In the genomic region with DNA sequence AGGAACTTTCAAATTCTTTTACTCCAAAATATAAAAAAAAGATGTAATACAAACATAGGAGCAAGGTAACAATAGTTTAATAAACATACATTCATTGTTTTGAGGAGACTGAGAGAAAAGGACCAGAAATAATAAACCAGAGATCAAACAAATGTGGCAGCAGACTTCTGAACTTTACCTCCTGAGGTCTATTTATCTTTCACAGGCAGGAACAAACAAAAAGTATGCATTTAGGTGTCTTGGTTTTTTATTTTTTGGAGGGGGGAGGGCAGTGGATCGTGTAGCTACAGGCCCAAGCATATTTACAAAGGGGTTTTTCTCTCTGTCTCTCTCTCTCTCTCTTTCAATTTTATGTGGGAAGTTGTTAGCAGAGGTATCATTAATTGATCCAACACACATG, we compare ENCODE assay signal across 19 cellular contexts. TPM values are rescaled to one million over a fixed set of nuclear protein-coding genes. Genes with fewer than 3 reads are reported as not detected.
DNase-seq lines count a peak whose midpoint lies in the region; ATAC-seq and TF ChIP-seq lines count a peak whose summit lies in the region.
"Had no signal": no experiment of that assay in that cellular context is flagged by ENCODE, and none has a peak within 500 bp of the region (broad histone marks: within the 10 kb centered on the region; RNA-seq: fewer than 3 reads in every experiment).

No MANE protein-coding gene starts in this region.

- POLR2A ChIA-PET in WTC11 (lab: Charles Lee) = interaction anchor here (0.6 kb wide), 1 partner anchor 281 kb away, joined by 3 read pairs; no protein-coding TSS in a partner anchor

- H3K27me3 ChIP-seq in skeletal muscle satellite cell (ENCODE audit: control insufficient read depth, insufficient read depth, low read length) = no peaks in the 10 kb centered on the region
- no peaks in the 10 kb centered on the region for H3K27me3 ChIP-seq in thyroid gland
- H3K27me3 ChIP-seq: ascending aorta, pancreas, upper lobe of left lung had no signal

- DNase-seq in NCI-H345 treated with DMSO at 0.1 percent for 48 hours (lab: John Stamatoyannopoulos, UW; ENCODE audit: unreplicated experiment) (peak; percentile 17), NCI-H345 (lab: John Stamatoyannopoulos, UW) (no peak), WTC11 (ENCODE audit: low spot score) (no peak), immature natural killer cell (no peak), A172 (ENCODE audit: low spot score) (no peak), thyroid gland (no peak)
- DNase-seq: activated CD4-positive, alpha-beta T cell treated with anti-CD3 and anti-CD28 coated beads for 1 hour; activated gamma-delta T cell treated with Interleukin-2 at 50 U/mL for 16 hours; head of caudate nucleus; KG1; kidney; NCI-H446 treated with DMSO at 0.1 percent for 48 hours; pancreas; upper lobe of left lung had no signal

- no peak overlapping the region for H3K27ac ChIP-seq in thyroid gland
- H3K27ac ChIP-seq: ascending aorta, coronary artery, HL-60, pancreas, upper lobe of left lung had no signal

- H3K36me3 Mint-ChIP-seq in WTC11 (peaks cover 21% of the 10 kb centered on the region), immature natural killer cell (peaks cover 0 to 7% (median 3%) of the 10 kb centered on the region in 3 donors)

- H3K27me3 Mint-ChIP-seq in WTC11 (ENCODE audit: low read depth) (no peaks in the 10 kb centered on the region), immature natural killer cell (ENCODE audit: low read depth in 3 of 3) (peaks cover 0 to 7% (median 2%) of the 10 kb centered on the region in 3 donors)

- peak overlapping the region; percentile 80 for H3K27ac Mint-ChIP-seq in WTC11
- H3K27ac Mint-ChIP-seq in immature natural killer cell = peak overlapping the region in 4 of 6 donors; percentile 3 to 53 (median 30)

- H3K4me1 Mint-ChIP-seq in WTC11 (peaks cover 35% of the 10 kb centered on the region), immature natural killer cell (peaks cover 39 to 68% of the 10 kb centered on the region in 2 donors)

- H3K36me3 ChIP-seq in skeletal muscle satellite cell (ENCODE audit: insufficient read depth, low read length) = peaks cover 20% of the 10 kb centered on the region
- peaks cover 0 to 9% of the 10 kb centered on the region in 2 donors for H3K36me3 ChIP-seq in thyroid gland
- H3K36me3 ChIP-seq: ascending aorta, pancreas had no signal

- intact Hi-C loops in thyroid gland (cut with DNase I) = no loop called here

- H3K4me3 ChIP-seq in skeletal muscle satellite cell (ENCODE audit: low read length) = no peak overlapping the region
- no peak overlapping the region for H3K4me3 ChIP-seq in thyroid gland (replicated peaks in 1 of 3)
- H3K4me3 ChIP-seq: ascending aorta, coronary artery, pancreas, upper lobe of left lung had no signal

- WGBS in thyroid gland, 2 donors = 27 to 37% methylated on average over 1 of the region's 1 CpG

- TF ChIP-seq CTCF in WTC11 (IDR thresholded peaks at IDR 0.05) (no peak), thyroid gland (IDR thresholded peaks at IDR 0.05) (no peak)

- H3K4me2 ChIP-seq in skeletal muscle satellite cell (ENCODE audit: low read length) = peak overlapping the region; percentile 2

- ATAC-seq in WTC11 (no peak), HG03097 (IDR thresholded peaks at IDR 0.05; ENCODE audit: low FRiP score, unreplicated experiment) (no peak)
- ATAC-seq: pancreas had no signal

- H3K9me3 Mint-ChIP-seq in WTC11 (no peaks in the 10 kb centered on the region), immature natural killer cell (no peaks in the 10 kb centered on the region)

- H3K9ac ChIP-seq in skeletal muscle satellite cell (ENCODE audit: low read depth, low read length) = no peak overlapping the region

- no peaks in the 10 kb centered on the region for H3K9me3 ChIP-seq in skeletal muscle satellite cell (replicated peaks; ENCODE audit: low read length)
- no peaks in the 10 kb centered on the region for H3K9me3 ChIP-seq in thyroid gland
- H3K9me3 ChIP-seq: ascending aorta, pancreas, upper lobe of left lung had no signal

- H3K4me1 ChIP-seq in skeletal muscle satellite cell (ENCODE audit: control insufficient read depth, insufficient read depth, low read length) (peaks cover 22% of the 10 kb centered on the region), thyroid gland (peaks cover 18% of the 10 kb centered on the region in 2 donors)

- no peak for TF ChIP-seq POLR2A in thyroid gland (IDR thresholded peaks at IDR 0.05)

- CTCF ChIA-PET in WTC11 (lab: Charles Lee) = interaction anchor here (1.0 to 2.1 kb wide), 2 partner anchors 33 to 53 kb away, joined by 4 to 11 read pairs; no protein-coding TSS in a partner anchor

- H3K4me3 Mint-ChIP-seq in WTC11 (no peak overlapping the region), immature natural killer cell (no peak overlapping the region)

TF ChIP-seq in WTC11, 78 proteins besides CTCF, POLR2A, EP300 and RAD21:
- TF ChIP-seq ZNF138 (CRISPR knock-in tag; conservative IDR thresholded peaks at IDR 0.05) (no peak), ZNF416 (CRISPR knock-in tag; IDR thresholded peaks at IDR 0.05) (no peak)
- TF ChIP-seq, protein P1, sequence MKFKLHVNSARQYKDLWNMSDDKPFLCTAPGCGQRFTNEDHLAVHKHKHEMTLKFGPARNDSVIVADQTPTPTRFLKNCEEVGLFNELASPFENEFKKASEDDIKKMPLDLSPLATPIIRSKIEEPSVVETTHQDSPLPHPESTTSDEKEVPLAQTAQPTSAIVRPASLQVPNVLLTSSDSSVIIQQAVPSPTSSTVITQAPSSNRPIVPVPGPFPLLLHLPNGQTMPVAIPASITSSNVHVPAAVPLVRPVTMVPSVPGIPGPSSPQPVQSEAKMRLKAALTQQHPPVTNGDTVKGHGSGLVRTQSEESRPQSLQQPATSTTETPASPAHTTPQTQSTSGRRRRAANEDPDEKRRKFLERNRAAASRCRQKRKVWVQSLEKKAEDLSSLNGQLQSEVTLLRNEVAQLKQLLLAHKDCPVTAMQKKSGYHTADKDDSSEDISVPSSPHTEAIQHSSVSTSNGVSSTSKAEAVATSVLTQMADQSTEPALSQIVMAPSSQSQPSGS (CRISPR knock-in tag; IDR thresholded peaks at IDR 0.05; ENCODE audit: borderline replicate concordance, low read depth) = no peak
- TF ChIP-seq, protein P2, sequence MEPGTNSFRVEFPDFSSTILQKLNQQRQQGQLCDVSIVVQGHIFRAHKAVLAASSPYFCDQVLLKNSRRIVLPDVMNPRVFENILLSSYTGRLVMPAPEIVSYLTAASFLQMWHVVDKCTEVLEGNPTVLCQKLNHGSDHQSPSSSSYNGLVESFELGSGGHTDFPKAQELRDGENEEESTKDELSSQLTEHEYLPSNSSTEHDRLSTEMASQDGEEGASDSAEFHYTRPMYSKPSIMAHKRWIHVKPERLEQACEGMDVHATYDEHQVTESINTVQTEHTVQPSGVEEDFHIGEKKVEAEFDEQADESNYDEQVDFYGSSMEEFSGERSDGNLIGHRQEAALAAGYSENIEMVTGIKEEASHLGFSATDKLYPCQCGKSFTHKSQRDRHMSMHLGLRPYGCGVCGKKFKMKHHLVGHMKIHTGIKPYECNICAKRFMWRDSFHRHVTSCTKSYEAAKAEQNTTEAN (CRISPR knock-in tag; IDR thresholded peaks at IDR 0.05) = no peak
TF ChIP-seq in WTC11: peak in this region for 0.

RNA-seq across cellular contexts. Expression of a gene that starts 5.6 kb away (rescaled TPM):
- total RNA-seq in WTC11 (2021) = 71.1 to 78.7 TPM (median 77.0 TPM) in 3 replicates
- 10 to 100 TPM; 12.0 to 17.0 (median 14.3) TPM for polyA plus RNA-seq in immature natural killer cell
- 58.3 and 65.5 TPM in 2 replicates for total RNA-seq in skeletal muscle satellite cell (2012; rRNA removed)
- 107 and 125 TPM in 2 replicates for total RNA-seq in A172 (2014; rRNA removed; shearing (Covaris generic))
- total RNA-seq in thyroid gland = 100 to 1,000 TPM in 3 of 4 donors, 10 to 100 TPM in 1; 95.5 to 170 (median 110) TPM
